In genomic region chrX:78139160-78140123, GRCh38 we compare ENCODE assay signal across 1 cellular context.
TF ChIP-seq lines count a peak whose summit lies in the region.

Gene TAF9B, minus strand, starts transcription at chrX:78139650. Its CDS starts 39 bp downstream, at chrX:78139611.

TF ChIP-seq in A549, 52 proteins besides CTCF, POLR2A, EP300 and RAD21 (continued from another document):
- TF ChIP-seq HMGXB4 (CRISPR knock-in tag; IDR thresholded peaks at IDR 0.05; ENCODE audit: borderline replicate concordance) (no peak), USF2 (IDR thresholded peaks at IDR 0.05) (no peak), GATA3 (IDR thresholded peaks at IDR 0.05; ENCODE audit: borderline replicate concordance) (no peak), HOXB5 (CRISPR knock-in tag; IDR thresholded peaks at IDR 0.05) (no peak), RARB (CRISPR knock-in tag; IDR thresholded peaks at IDR 0.05) (peak; percentile 30; the same call in 1 of the 2 replicates), ZNF302 (CRISPR knock-in tag; IDR thresholded peaks at IDR 0.05) (no peak), POLR2AphosphoS2 (conservative IDR thresholded peaks at IDR 0.05; ENCODE audit: low read length) (0 out of 2 replicates have a peak, but pooled peaks have one; percentile 76), NR3C1 (IDR thresholded peaks at IDR 0.05) (no peak), CBX2 (IDR thresholded peaks at IDR 0.05; ENCODE audit: borderline replicate concordance, low read depth) (no peak), HES2 (IDR thresholded peaks at IDR 0.05) (no peak), RNF2 (IDR thresholded peaks at IDR 0.05; ENCODE audit: borderline replicate concordance, low read depth) (no peak), FOSB (CRISPR knock-in tag; IDR thresholded peaks at IDR 0.05) (no peak; the same call in 1 of the 2 replicates), ZSCAN20 (CRISPR knock-in tag; IDR thresholded peaks at IDR 0.05) (no peak), MYC (IDR thresholded peaks at IDR 0.05; ENCODE audit: borderline replicate concordance, low read length) (no peak), BCL3 (IDR thresholded peaks at IDR 0.05) (no peak), PBX3 (IDR thresholded peaks at IDR 0.05) (no peak), TFCP2L1 (CRISPR knock-in tag; IDR thresholded peaks at IDR 0.05) (0 out of 2 replicates have a peak, but pooled peaks have one; percentile 63), E2F6 (IDR thresholded peaks at IDR 0.05; ENCODE audit: borderline replicate concordance, low read depth) (peak; percentile 63), REST (IDR thresholded peaks at IDR 0.05) (0 out of 2 replicates have a peak, but pooled peaks have one; percentile 3), EHF (CRISPR knock-in tag; IDR thresholded peaks at IDR 0.05) (no peak), JUN (IDR thresholded peaks at IDR 0.05) (peak; percentile 42 to 67; a peak in 2 of 5 replicates), KDM1A (IDR thresholded peaks at IDR 0.05; ENCODE audit: low read depth) (no peak)
